In genomic region chr2:241641631-241642030, GRCh38 we compare ENCODE assay signal across 23 cellular contexts. TPM values are rescaled to one million over a fixed set of nuclear protein-coding genes. Genes with fewer than 3 reads are reported as not detected.
DNase-seq lines count a peak whose midpoint lies in the region; ATAC-seq, FAIRE-seq and TF ChIP-seq lines count a peak whose summit lies in the region.
"Had no signal": no experiment of that assay in that cellular context is flagged by ENCODE, and none has a peak within 500 bp of the region (broad histone marks: within the 10 kb centered on the region; RNA-seq: fewer than 3 reads in every experiment).

No MANE protein-coding gene starts in this region.

- CTCF ChIA-PET in activated CD8-positive, alpha-beta T cell treated with anti-CD3 and anti-CD28 coated beads, Interleukin-2, amount 10 ng/mL, durations not matched to agents 7 days and 5 days (lab: Charles Lee) = interaction anchor here (1.9 kb wide), 1 partner anchor 18 kb away, joined by 9 read pairs; no protein-coding TSS in a partner anchor
- CTCF ChIA-PET in HepG2 (lab: Yijun Ruan, JAX; ENCODE audit: low intra/inter-chr PET ratio, low total read pairs) = interaction anchor here (1.6 kb wide), 1 partner anchor 18 kb away, joined by 6 read pairs; no protein-coding TSS in a partner anchor

- POLR2A ChIA-PET in activated CD8-positive, alpha-beta T cell treated with anti-CD3 and anti-CD28 coated beads, Interleukin-2, amount 10 ng/mL, durations not matched to agents 7 days and 5 days (lab: Charles Lee) = no interaction called here
- POLR2A ChIA-PET in HepG2 (lab: Yijun Ruan, JAX) = interaction anchor here (1.6 to 2.5 kb wide), 3 partner anchors 32 to 60 kb away, joined by 4 to 7 read pairs (median 6); partner anchors contain the start of genes DTYMK and ING5

- no peak overlapping the region for H3K4me3 ChIP-seq in HepG2 (replicated peaks in 1 of 3; ENCODE audit: insufficient read depth in 1 of 3, low read depth in 2 of 3, low read length in 3 of 3)
- H3K4me3 ChIP-seq: A549, colonic mucosa, heart left ventricle, stomach had no signal

- TF ChIP-seq POLR2A in HepG2 (IDR thresholded peaks at IDR 0.05; ENCODE audit: insufficient read depth in 1 of 2, low read depth in 2 of 2, low read length in 2 of 2) = no peak

- peak overlapping the region; percentile 26 for H3K27ac ChIP-seq in HepG2 (ENCODE audit: extremely low read length, insufficient read depth, low read length)
- H3K27ac ChIP-seq: A549, C4-2B, colonic mucosa, stomach had no signal

- H3K4me2 ChIP-seq in HepG2 (ENCODE audit: low read depth, low read length) = peak overlapping the region; percentile 22
- H3K4me2 ChIP-seq: A549 had no signal

- ATAC-seq in activated CD8-positive, alpha-beta T cell treated with anti-CD3 and anti-CD28 coated beads, Interleukin-2, amount 10 ng/mL, durations not matched to agents 7 days and 5 days = no peak
- peak; percentile 30 for ATAC-seq in HepG2
- no peak for ATAC-seq in stimulated activated naive B cell treated with anti-CD40 and anti-IgM and Interleukin-4, amounts not matched to agents 10 μg/mL and 1 μg/mL and 100 μg/mL, for 72 hours (replicated peaks)
- ATAC-seq: A549, HCT116, sciatic nerve had no signal

- in situ Hi-C loops in HepG2 (cut with HindIII; ENCODE audit: extremely low pct_ligation_motif_present, low pct_unique_long_range_greater_than_20kb) = loop anchor here (25.0 kb wide), 1 partner anchor 779 kb away; the partner anchor contains the start of gene AGXT

- no TSS peak for BruUV-seq in HepG2 (replicated peaks; lab: Mats Ljungman, UMichigan)

- TF ChIP-seq EP300 in HepG2 (IDR thresholded peaks at IDR 0.05; ENCODE audit: low read depth in 2 of 2, low read length in 2 of 2) (no peak), HepG2 (CRISPR knock-in tag; IDR thresholded peaks at IDR 0.05; ENCODE audit: borderline replicate concordance) (no peak)

- TF ChIP-seq RAD21 in HepG2 (CRISPR knock-in tag; IDR thresholded peaks at IDR 0.05) = peak; percentile 58; the same call in 1 of the 2 replicates

- H3K4me1 ChIP-seq in HepG2 (ENCODE audit: insufficient read depth, low read length) = peaks cover 77% of the 10 kb centered on the region

- no peaks in the 10 kb centered on the region for H3K9me3 ChIP-seq in HepG2 (ENCODE audit: low read length)
- H3K9me3 ChIP-seq: A549, colonic mucosa, stomach had no signal

- H3K9ac ChIP-seq in HepG2 (ENCODE audit: insufficient read depth, low read depth, low read length) = no peak overlapping the region

- no peaks in the 10 kb centered on the region for H3K27me3 Mint-ChIP-seq in activated naive CD4-positive, alpha-beta T cell treated with anti-CD3 and anti-CD28 coated beads, Interleukin-2, amount 50 U/mL, for 24 hours
- no peaks in the 10 kb centered on the region for H3K27me3 Mint-ChIP-seq in activated CD8-positive, alpha-beta T cell treated with anti-CD3 and anti-CD28 coated beads, Interleukin-2, amount 10 ng/mL, durations not matched to agents 7 days and 5 days (ENCODE audit: low read depth)
- no peaks in the 10 kb centered on the region for H3K27me3 Mint-ChIP-seq in stimulated activated naive B cell treated with anti-CD40 and anti-IgM and Interleukin-4, amounts not matched to agents 10 μg/mL and 1 μg/mL and 100 μg/mL, for 72 hours
- H3K27me3 Mint-ChIP-seq: activated CD4-positive, alpha-beta T cell treated with anti-CD3 and anti-CD28 coated beads, Interleukin-2, amount 10 ng/mL, durations not matched to agents 7 days and 5 days; type B pancreatic cell had no signal

- H3K9me3 Mint-ChIP-seq in activated naive CD4-positive, alpha-beta T cell treated with anti-CD3 and anti-CD28 coated beads, Interleukin-2, amount 50 U/mL, for 24 hours = no peaks in the 10 kb centered on the region
- no peaks in the 10 kb centered on the region for H3K9me3 Mint-ChIP-seq in activated CD8-positive, alpha-beta T cell treated with anti-CD3 and anti-CD28 coated beads, Interleukin-2, amount 10 ng/mL, durations not matched to agents 7 days and 5 days (ENCODE audit: insufficient read depth)
- peaks cover 0 to 4% of the 10 kb centered on the region in 2 donors for H3K9me3 Mint-ChIP-seq in stimulated activated naive B cell treated with anti-CD40 and anti-IgM and Interleukin-4, amounts not matched to agents 10 μg/mL and 1 μg/mL and 100 μg/mL, for 72 hours
- H3K9me3 Mint-ChIP-seq: type B pancreatic cell had no signal

- H2AFZ ChIP-seq in HepG2 (ENCODE audit: low read length) = no peak overlapping the region

- DNase-seq in activated naive CD4-positive, alpha-beta T cell treated with anti-CD3 and anti-CD28 coated beads, Interleukin-2, amount 50 U/mL, for 16 hours = no peak
- no peak for DNase-seq in activated CD8-positive, alpha-beta T cell treated with anti-CD3 and anti-CD28 coated beads, Interleukin-2, amount 10 ng/mL, durations not matched to agents 7 days and 5 days
- peak; percentile 61 for DNase-seq in HepG2 (ENCODE audit: low spot score)
- no peak for DNase-seq in stimulated activated naive B cell treated with anti-CD40 and anti-IgM and Interleukin-4, amounts not matched to agents 10 μg/mL and 1 μg/mL and 100 μg/mL, for 72 hours
- DNase-seq in A172 (ENCODE audit: low spot score) = no peak
- DNase-seq in activated CD4-positive, alpha-beta T cell treated with anti-CD3 and anti-CD28 coated beads, Interleukin-2, amount 50 U/mL, for 4 hours = no peak
- no peak for DNase-seq in AG08395 (ENCODE audit: low spot score)
- DNase-seq: activated CD4-positive, alpha-beta T cell treated with anti-CD3 and anti-CD28 coated beads, Interleukin-2, amount 10 ng/mL, durations not matched to agents 7 days and 5 days; activated naive CD4-positive, alpha-beta T cell treated with anti-CD3 and anti-CD28 coated beads for 36 hours; colonic mucosa; DMS153; GDM1; heart left ventricle; IMR-90; NCI-H2029; RPMI8226; stomach had no signal

- peaks cover 7% of the 10 kb centered on the region for H3K36me3 Mint-ChIP-seq in activated naive CD4-positive, alpha-beta T cell treated with anti-CD3 and anti-CD28 coated beads, Interleukin-2, amount 50 U/mL, for 24 hours
- H3K36me3 Mint-ChIP-seq in activated CD8-positive, alpha-beta T cell treated with anti-CD3 and anti-CD28 coated beads, Interleukin-2, amount 10 ng/mL, durations not matched to agents 7 days and 5 days (ENCODE audit: low read depth) = peaks cover 27% of the 10 kb centered on the region
- H3K36me3 Mint-ChIP-seq in stimulated activated naive B cell treated with anti-CD40 and anti-IgM and Interleukin-4, amounts not matched to agents 10 μg/mL and 1 μg/mL and 100 μg/mL, for 72 hours = peaks cover 21 to 44% of the 10 kb centered on the region in 2 donors

- no peak for FAIRE-seq in HepG2 (lab: Jason Lieb, UNC)
- FAIRE-seq: A549 had no signal

- no peaks in the 10 kb centered on the region; a peak in 1 of 5 replicates for H3K27me3 ChIP-seq in HepG2 (ENCODE audit: control insufficient read depth in 1 of 2, insufficient read depth in 2 of 2, low read length in 2 of 2)
- H3K27me3 ChIP-seq: colonic mucosa, heart left ventricle, stomach had no signal

- peak; percentile 72 for TF ChIP-seq CTCF in HepG2 (CRISPR knock-in tag; IDR thresholded peaks at IDR 0.05)

- H3K4me1 Mint-ChIP-seq in activated naive CD4-positive, alpha-beta T cell treated with anti-CD3 and anti-CD28 coated beads, Interleukin-2, amount 50 U/mL, for 24 hours = peaks cover 58% of the 10 kb centered on the region
- H3K4me1 Mint-ChIP-seq in activated CD8-positive, alpha-beta T cell treated with anti-CD3 and anti-CD28 coated beads, Interleukin-2, amount 10 ng/mL, durations not matched to agents 7 days and 5 days (ENCODE audit: low read depth) = peaks cover 33% of the 10 kb centered on the region
- peaks cover 38 to 58% of the 10 kb centered on the region in 2 donors for H3K4me1 Mint-ChIP-seq in stimulated activated naive B cell treated with anti-CD40 and anti-IgM and Interleukin-4, amounts not matched to agents 10 μg/mL and 1 μg/mL and 100 μg/mL, for 72 hours

- peak overlapping the region; percentile 6 for H3K4me3 Mint-ChIP-seq in activated naive CD4-positive, alpha-beta T cell treated with anti-CD3 and anti-CD28 coated beads, Interleukin-2, amount 50 U/mL, for 24 hours
- no peak overlapping the region for H3K4me3 Mint-ChIP-seq in activated CD8-positive, alpha-beta T cell treated with anti-CD3 and anti-CD28 coated beads, Interleukin-2, amount 10 ng/mL, durations not matched to agents 7 days and 5 days
- no peak overlapping the region for H3K4me3 Mint-ChIP-seq in stimulated activated naive B cell treated with anti-CD40 and anti-IgM and Interleukin-4, amounts not matched to agents 10 μg/mL and 1 μg/mL and 100 μg/mL, for 72 hours
- H3K4me3 Mint-ChIP-seq: activated CD4-positive, alpha-beta T cell treated with anti-CD3 and anti-CD28 coated beads, Interleukin-2, amount 10 ng/mL, durations not matched to agents 7 days and 5 days; activated naive CD4-positive, alpha-beta T cell treated with anti-CD3 and anti-CD28 coated beads for 36 hours; type B pancreatic cell had no signal

- H3K27ac Mint-ChIP-seq in activated naive CD4-positive, alpha-beta T cell treated with anti-CD3 and anti-CD28 coated beads, Interleukin-2, amount 50 U/mL, for 24 hours = peak overlapping the region; percentile 61
- H3K27ac Mint-ChIP-seq in activated CD8-positive, alpha-beta T cell treated with anti-CD3 and anti-CD28 coated beads, Interleukin-2, amount 10 ng/mL, durations not matched to agents 7 days and 5 days = peak overlapping the region; percentile 63
- peak overlapping the region; percentile 62 for H3K27ac Mint-ChIP-seq in stimulated activated naive B cell treated with anti-CD40 and anti-IgM and Interleukin-4, amounts not matched to agents 10 μg/mL and 1 μg/mL and 100 μg/mL, for 72 hours
- H3K27ac Mint-ChIP-seq: activated CD4-positive, alpha-beta T cell treated with anti-CD3 and anti-CD28 coated beads, Interleukin-2, amount 10 ng/mL, durations not matched to agents 7 days and 5 days; type B pancreatic cell had no signal

- H4K20me1 ChIP-seq in HepG2 (ENCODE audit: insufficient read depth, low read length) = peaks cover 44% of the 10 kb centered on the region

- intact Hi-C loops in HepG2 (cut with micrococcal nuclease; ENCODE audit: unreplicated experiment) = loop anchor here (1.0 kb wide), 1 partner anchor 18 kb away; no protein-coding TSS in a partner anchor

- WGBS in HepG2 (ENCODE audit: low lambda C conversion rate) = 13% methylated on average over 2 of the region's 2 CpGs

- H3K36me3 ChIP-seq in HepG2 (replicated peaks in 1 of 2; ENCODE audit: control insufficient read depth in 1 of 2, insufficient read depth in 2 of 2, low read length in 2 of 2) = peaks cover 3 to 14% of the 10 kb centered on the region in 2 experiments; a peak in 2 of 5 replicates
- H3K36me3 ChIP-seq: colonic mucosa had no signal

- H3K79me2 ChIP-seq in HepG2 (ENCODE audit: insufficient read depth, low read length) = peaks cover 82% of the 10 kb centered on the region

RNA-seq across cellular contexts. Expression of gene ATG4B, which starts 4.1 kb away (rescaled TPM):
- total RNA-seq in activated CD8-positive, alpha-beta T cell treated with anti-CD3 and anti-CD28 coated beads, Interleukin-2, amount 10 ng/mL, durations not matched to agents 7 days and 5 days = 10 to 100 TPM; 81.2 to 94.6 TPM
- 95.5 and 96.3 TPM in 2 replicates for total RNA-seq in HepG2 (2016; rRNA removed; fragmentation: Illumina TruSeq; extraction: Trizol)
- 36.7 and 38.3 TPM in 2 replicates for total RNA-seq in HepG2 (2016; cell fraction: cytosol; rRNA removed; fragmentation: Illumina TruSeq; extraction: Trizol; ENCODE audit: low read depth)
- total RNA-seq in HepG2 (2016; cell fraction: insoluble cytoplasmic fraction; rRNA removed; fragmentation: Illumina TruSeq; extraction: Trizol) = 89.4 and 100 TPM in 2 replicates
- total RNA-seq in HepG2 (2016; cell fraction: membrane; rRNA removed; fragmentation: Illumina TruSeq; extraction: Trizol) = 29.3 and 29.5 TPM in 2 replicates
- total RNA-seq in HepG2 (2016; cell fraction: nucleus; rRNA removed; fragmentation: Illumina TruSeq; extraction: Trizol) = 81.6 and 83.5 TPM in 2 replicates
- polyA plus RNA-seq in HepG2 (2011; rRNA removed) = 239 and 300 TPM in 2 replicates
- polyA plus RNA-seq in HepG2 (2011; cell fraction: cytosol; rRNA removed) = 143 and 145 TPM in 2 replicates
- 1,044 and 1,316 TPM in 2 replicates for polyA plus RNA-seq in HepG2 (2011; cell fraction: nucleus; rRNA removed)
- 190 and 212 TPM in 2 replicates for polyA plus RNA-seq in HepG2 (2012)
- 14.7 and 15.7 TPM in 2 replicates for polyA plus RNA-seq in HepG2 (2016; cell fraction: cytosol; fragmentation: Illumina TruSeq; extraction: Trizol; ENCODE audit: low read depth)
- 75.1 and 104 TPM in 2 replicates for polyA plus RNA-seq in HepG2 (2016; cell fraction: insoluble cytoplasmic fraction; fragmentation: Illumina TruSeq; extraction: Trizol; ENCODE audit: low read depth)
- 19.2 and 21.6 TPM in 2 replicates for polyA plus RNA-seq in HepG2 (2016; cell fraction: membrane; fragmentation: Illumina TruSeq; extraction: Trizol; ENCODE audit: low read depth)
- 244 TPM in 2 replicates for polyA plus RNA-seq in HepG2 (2016; cell fraction: nucleus; fragmentation: Illumina TruSeq; extraction: Trizol; ENCODE audit: insufficient read depth, low read depth)
- polyA minus RNA-seq in HepG2 (2011; rRNA and poly(A)+ RNA removed; ENCODE audit: low replicate concordance) = 85.8 and 275 TPM in 2 replicates
- polyA minus RNA-seq in HepG2 (2011; cell fraction: cytosol; rRNA and poly(A)+ RNA removed) = 75.1 and 78.1 TPM in 2 replicates
- polyA minus RNA-seq in HepG2 (2011; cell fraction: nucleus; rRNA and poly(A)+ RNA removed) = 203 and 244 TPM in 2 replicates
- 111 and 132 TPM in 2 replicates for total RNA-seq in A172 (2014; rRNA removed; shearing (Covaris generic))

RNA-seq across cellular contexts. Expression of gene THAP4, which starts 4.7 kb away (rescaled TPM):
- 10 to 100 TPM; 32.3 to 37.4 TPM for total RNA-seq in activated CD8-positive, alpha-beta T cell treated with anti-CD3 and anti-CD28 coated beads, Interleukin-2, amount 10 ng/mL, durations not matched to agents 7 days and 5 days
- 68.2 and 75.7 TPM in 2 replicates for total RNA-seq in HepG2 (2016; rRNA removed; fragmentation: Illumina TruSeq; extraction: Trizol)
- total RNA-seq in HepG2 (2016; cell fraction: cytosol; rRNA removed; fragmentation: Illumina TruSeq; extraction: Trizol; ENCODE audit: low read depth) = 133 and 143 TPM in 2 replicates
- total RNA-seq in HepG2 (2016; cell fraction: insoluble cytoplasmic fraction; rRNA removed; fragmentation: Illumina TruSeq; extraction: Trizol) = 59.6 and 76.6 TPM in 2 replicates
- total RNA-seq in HepG2 (2016; cell fraction: membrane; rRNA removed; fragmentation: Illumina TruSeq; extraction: Trizol) = 167 and 184 TPM in 2 replicates
- 30.7 and 35.8 TPM in 2 replicates for total RNA-seq in HepG2 (2016; cell fraction: nucleus; rRNA removed; fragmentation: Illumina TruSeq; extraction: Trizol)
- 59.7 and 70.2 TPM in 2 replicates for polyA plus RNA-seq in HepG2 (2011; rRNA removed)
- 54.6 and 83.4 TPM in 2 replicates for polyA plus RNA-seq in HepG2 (2011; cell fraction: cytosol; rRNA removed)
- 44.5 and 45.2 TPM in 2 replicates for polyA plus RNA-seq in HepG2 (2011; cell fraction: nucleus; rRNA removed)
- polyA plus RNA-seq in HepG2 (2012) = 52.8 and 71.5 TPM in 2 replicates
- polyA plus RNA-seq in HepG2 (2016; cell fraction: cytosol; fragmentation: Illumina TruSeq; extraction: Trizol; ENCODE audit: low read depth) = 151 and 156 TPM in 2 replicates
- 70.7 and 84.7 TPM in 2 replicates for polyA plus RNA-seq in HepG2 (2016; cell fraction: insoluble cytoplasmic fraction; fragmentation: Illumina TruSeq; extraction: Trizol; ENCODE audit: low read depth)
- 183 and 195 TPM in 2 replicates for polyA plus RNA-seq in HepG2 (2016; cell fraction: membrane; fragmentation: Illumina TruSeq; extraction: Trizol; ENCODE audit: low read depth)
- 54.6 and 58.8 TPM in 2 replicates for polyA plus RNA-seq in HepG2 (2016; cell fraction: nucleus; fragmentation: Illumina TruSeq; extraction: Trizol; ENCODE audit: insufficient read depth, low read depth)
- 38.3 and 105 TPM in 2 replicates for polyA minus RNA-seq in HepG2 (2011; rRNA and poly(A)+ RNA removed; ENCODE audit: low replicate concordance)
- 40.5 and 45.2 TPM in 2 replicates for polyA minus RNA-seq in HepG2 (2011; cell fraction: cytosol; rRNA and poly(A)+ RNA removed)
- polyA minus RNA-seq in HepG2 (2011; cell fraction: nucleus; rRNA and poly(A)+ RNA removed) = 18.9 and 20.6 TPM in 2 replicates
- total RNA-seq in A172 (2014; rRNA removed; shearing (Covaris generic)) = 80.6 and 85.7 TPM in 2 replicates

RNA-seq across cellular contexts. Expression of gene DTYMK, which starts 45.0 kb away (rescaled TPM):
- total RNA-seq in activated CD8-positive, alpha-beta T cell treated with anti-CD3 and anti-CD28 coated beads, Interleukin-2, amount 10 ng/mL, durations not matched to agents 7 days and 5 days = 100 to 1,000 TPM; 101 to 103 TPM
- total RNA-seq in HepG2 (2016; rRNA removed; fragmentation: Illumina TruSeq; extraction: Trizol) = 124 and 134 TPM in 2 replicates
- 63.0 and 77.3 TPM in 2 replicates for total RNA-seq in HepG2 (2016; cell fraction: cytosol; rRNA removed; fragmentation: Illumina TruSeq; extraction: Trizol; ENCODE audit: low read depth)
- total RNA-seq in HepG2 (2016; cell fraction: insoluble cytoplasmic fraction; rRNA removed; fragmentation: Illumina TruSeq; extraction: Trizol) = 125 and 130 TPM in 2 replicates
- 99.9 and 116 TPM in 2 replicates for total RNA-seq in HepG2 (2016; cell fraction: membrane; rRNA removed; fragmentation: Illumina TruSeq; extraction: Trizol)
- 56.0 and 67.3 TPM in 2 replicates for total RNA-seq in HepG2 (2016; cell fraction: nucleus; rRNA removed; fragmentation: Illumina TruSeq; extraction: Trizol)
- 39.5 and 57.5 TPM in 2 replicates for polyA plus RNA-seq in HepG2 (2011; rRNA removed)
- 30.6 and 53.2 TPM in 2 replicates for polyA plus RNA-seq in HepG2 (2011; cell fraction: cytosol; rRNA removed)
- polyA plus RNA-seq in HepG2 (2011; cell fraction: nucleus; rRNA removed) = 36.9 and 39.6 TPM in 2 replicates
- polyA plus RNA-seq in HepG2 (2012) = 29.8 and 41.3 TPM in 2 replicates
- polyA plus RNA-seq in HepG2 (2016; cell fraction: cytosol; fragmentation: Illumina TruSeq; extraction: Trizol; ENCODE audit: low read depth) = 57.1 and 73.3 TPM in 2 replicates
- polyA plus RNA-seq in HepG2 (2016; cell fraction: insoluble cytoplasmic fraction; fragmentation: Illumina TruSeq; extraction: Trizol; ENCODE audit: low read depth) = 98.3 and 102 TPM in 2 replicates
- polyA plus RNA-seq in HepG2 (2016; cell fraction: membrane; fragmentation: Illumina TruSeq; extraction: Trizol; ENCODE audit: low read depth) = 74.9 and 82.8 TPM in 2 replicates
- polyA plus RNA-seq in HepG2 (2016; cell fraction: nucleus; fragmentation: Illumina TruSeq; extraction: Trizol; ENCODE audit: insufficient read depth, low read depth) = 101 and 105 TPM in 2 replicates
- polyA minus RNA-seq in HepG2 (2011; rRNA and poly(A)+ RNA removed; ENCODE audit: low replicate concordance) = 26.4 and 34.1 TPM in 2 replicates
- 11.1 and 15.5 TPM in 2 replicates for polyA minus RNA-seq in HepG2 (2011; cell fraction: cytosol; rRNA and poly(A)+ RNA removed)
- polyA minus RNA-seq in HepG2 (2011; cell fraction: nucleus; rRNA and poly(A)+ RNA removed) = 13.2 and 17.9 TPM in 2 replicates
- total RNA-seq in A172 (2014; rRNA removed; shearing (Covaris generic)) = 136 and 156 TPM in 2 replicates
